Comparison of ENCODE assay signal across 8 cellular contexts in the genomic region with DNA sequence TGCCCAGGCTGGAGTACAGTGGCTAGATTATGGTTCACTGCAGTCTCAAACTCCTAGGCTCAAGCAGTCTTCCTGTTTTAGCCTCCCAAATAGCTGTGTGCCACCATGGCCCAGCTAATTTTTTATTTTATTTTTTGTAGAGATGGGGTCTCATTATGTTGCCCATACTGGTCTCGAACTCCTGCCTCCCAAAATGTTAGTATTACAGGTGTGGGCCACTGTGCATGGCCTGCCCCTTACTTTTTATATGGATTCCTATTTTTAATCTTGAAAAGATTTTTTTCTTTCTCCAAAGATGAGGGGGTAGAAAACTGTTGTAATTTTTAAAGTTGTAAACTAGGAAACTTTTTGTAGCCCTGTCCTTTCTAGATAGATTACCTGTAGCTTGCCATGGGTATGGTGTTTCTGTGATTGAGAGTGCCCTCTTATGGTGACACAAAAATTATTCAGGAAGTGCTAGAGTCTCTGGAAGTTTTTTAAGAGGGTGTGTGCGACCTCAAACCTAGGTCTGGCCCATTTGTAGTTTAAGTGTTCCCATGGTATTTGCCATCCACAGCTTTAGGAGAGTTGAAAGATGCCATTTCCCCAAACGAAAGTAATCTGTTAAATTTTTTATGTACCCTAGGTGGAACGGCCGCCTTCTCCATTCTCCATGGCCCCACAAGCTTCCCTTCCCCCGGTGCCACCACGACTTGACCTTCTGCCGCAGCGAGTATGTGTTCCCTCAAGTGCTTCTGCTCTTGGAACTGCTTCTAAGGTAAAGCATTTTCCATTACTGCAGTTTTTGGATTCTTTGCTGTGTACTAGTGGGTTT. TPM values are rescaled to one million over a fixed set of nuclear protein-coding genes. Genes with fewer than 3 reads are reported as not detected.
DNase-seq lines count a peak whose midpoint lies in the region; ATAC-seq and TF ChIP-seq lines count a peak whose summit lies in the region.

No MANE protein-coding gene starts in this region.

- peak overlapping the region; percentile 48 for H3K27ac Mint-ChIP-seq in activated CD4-positive, alpha-beta T cell treated with anti-CD3 and anti-CD28 coated beads, Interleukin-2, amount 10 ng/mL, durations not matched to agents 24 days and 14 days

- H3K36me3 Mint-ChIP-seq in activated CD4-positive, alpha-beta T cell treated with anti-CD3 and anti-CD28 coated beads, Interleukin-2, amount 10 ng/mL, durations not matched to agents 24 days and 14 days (ENCODE audit: low read depth) = peaks cover 40% of the 10 kb centered on the region

- intact Hi-C loops in activated CD4-positive, alpha-beta T cell treated with anti-CD3 and anti-CD28 coated beads, Interleukin-2, amount 10 ng/mL, durations not matched to agents 24 days and 14 days (cut with micrococcal nuclease) = loop anchor here (1.0 kb wide), 1 partner anchor 77 kb away; no protein-coding TSS in a partner anchor
- intact Hi-C loops in prostate gland (cut with DNase I) = loop anchor here (5.0 kb wide), 1 partner anchor 77 kb away; a partner anchor contains a TSS

- 70% methylated on average over 9 of the region's 9 CpGs for WGBS in prostate gland

- no peaks in the 10 kb centered on the region for H3K27me3 Mint-ChIP-seq in activated CD4-positive, alpha-beta T cell treated with anti-CD3 and anti-CD28 coated beads, Interleukin-2, amount 10 ng/mL, durations not matched to agents 24 days and 14 days

- peaks cover 26% of the 10 kb centered on the region for H3K4me1 Mint-ChIP-seq in activated CD4-positive, alpha-beta T cell treated with anti-CD3 and anti-CD28 coated beads, Interleukin-2, amount 10 ng/mL, durations not matched to agents 24 days and 14 days

- no peak overlapping the region for H3K4me3 Mint-ChIP-seq in activated CD4-positive, alpha-beta T cell treated with anti-CD3 and anti-CD28 coated beads, Interleukin-2, amount 10 ng/mL, durations not matched to agents 24 days and 14 days

- H3K4me1 ChIP-seq in prostate gland (replicated peaks) = no peaks in the 10 kb centered on the region

- H3K36me3 ChIP-seq in prostate gland = no peaks in the 10 kb centered on the region

- no peak overlapping the region for H3K27ac ChIP-seq in prostate gland

- H3K9me3 Mint-ChIP-seq in activated CD4-positive, alpha-beta T cell treated with anti-CD3 and anti-CD28 coated beads, Interleukin-2, amount 10 ng/mL, durations not matched to agents 24 days and 14 days = no peaks in the 10 kb centered on the region

- peak; percentile 78 for DNase-seq in activated CD4-positive, alpha-beta T cell treated with anti-CD3 and anti-CD28 coated beads, Interleukin-2, amount 10 ng/mL, durations not matched to agents 24 days and 14 days
- DNase-seq in activated CD4-positive, alpha-beta T cell treated with anti-CD3 and anti-CD28 coated beads, Interleukin-2, amount 50 U/mL, for 4 hours = no peak
- DNase-seq in HT-29 (ENCODE audit: low spot score) (peak; percentile 67), SKM-1 treated with dmso at 0.1 percent for 144 hours (lab: John Stamatoyannopoulos, UW; ENCODE audit: unreplicated experiment) (peak; percentile 3), fibroblast of mammary gland (ENCODE audit: low read depth) (peak; percentile 51), prostate gland (ENCODE audit: low spot score) (no peak)

- no peak for TF ChIP-seq POLR2A in prostate gland (IDR thresholded peaks at IDR 0.05)

- H3K27me3 ChIP-seq in prostate gland (replicated peaks; ENCODE audit: insufficient read depth) = no peaks in the 10 kb centered on the region

- H3K4me3 ChIP-seq in fibroblast of mammary gland (ENCODE audit: control insufficient read depth, low read depth, low read length) = no peak overlapping the region
- H3K4me3 ChIP-seq in prostate gland = no peak overlapping the region

- no peaks in the 10 kb centered on the region for H3K9me3 ChIP-seq in prostate gland

- ATAC-seq in HG03520 (IDR thresholded peaks at IDR 0.05; ENCODE audit: unreplicated experiment) (no peak), HG02588 (IDR thresholded peaks at IDR 0.05; ENCODE audit: unreplicated experiment) (no peak)

- TF ChIP-seq CTCF in fibroblast of mammary gland (conservative IDR thresholded peaks at IDR 0.05; ENCODE audit: control insufficient read depth, insufficient read depth, low read depth, low read length) (peak; percentile 46), prostate gland (IDR thresholded peaks at IDR 0.05) (peak in 3 of 4 experiments; percentile 31 to 44 (median 42))

RNA-seq across cellular contexts. Expression of a gene that starts 32.4 kb away (rescaled TPM):
- 7.5 and 8.1 TPM in 2 replicates for total RNA-seq in activated CD4-positive, alpha-beta T cell treated with anti-CD3 and anti-CD28 coated beads, Interleukin-2, amount 10 ng/mL, durations not matched to agents 24 days and 14 days
- total RNA-seq in HT-29 (2014; rRNA removed; shearing (Covaris generic)) = 6.4 and 9.9 TPM in 2 replicates
- 100 to 1,000 TPM; 156 to 292 TPM for total RNA-seq in prostate gland

RNA-seq across cellular contexts. Expression of a gene that starts 49.8 kb away (rescaled TPM):
- 26.5 and 26.8 TPM in 2 replicates for total RNA-seq in activated CD4-positive, alpha-beta T cell treated with anti-CD3 and anti-CD28 coated beads, Interleukin-2, amount 10 ng/mL, durations not matched to agents 24 days and 14 days
- 13.3 and 14.8 TPM in 2 replicates for total RNA-seq in HT-29 (2014; rRNA removed; shearing (Covaris generic))
- 10 to 100 TPM; 17.6 to 34.2 TPM for total RNA-seq in prostate gland

RNA-seq across cellular contexts. Expression of a gene that starts 56.1 kb away (rescaled TPM):
- not detected in 2 replicates for total RNA-seq in activated CD4-positive, alpha-beta T cell treated with anti-CD3 and anti-CD28 coated beads, Interleukin-2, amount 10 ng/mL, durations not matched to agents 24 days and 14 days
- 0.47 and 0.56 TPM in 2 replicates for total RNA-seq in HT-29 (2014; rRNA removed; shearing (Covaris generic))
- total RNA-seq in prostate gland = 10 to 100 TPM; 15.3 to 20.2 TPM

Comparison
In these comparisons a context has a peak if more than half of its experiments do, and no peak if none do; other contexts are left out.
1. DNase-seq: peak in activated CD4-positive, alpha-beta T cell treated with anti-CD3 and anti-CD28 coated beads, Interleukin-2, amount 10 ng/mL, durations not matched to agents 24 days and 14 days (single experiment), HT-29 (single experiment), SKM-1 treated with dmso at 0.1 percent for 144 hours (single experiment) and fibroblast of mammary gland (single experiment); none in activated CD4-positive, alpha-beta T cell treated with anti-CD3 and anti-CD28 coated beads, Interleukin-2, amount 50 U/mL, for 4 hours (0 of 2) and prostate gland (single experiment).
2. RNA of a gene that starts 32.4 kb away (total RNA-seq): 156 to 292 TPM in prostate gland; 6.4 to 9.9 TPM in HT-29 and 7.5 to 8.1 TPM in activated CD4-positive, alpha-beta T cell treated with anti-CD3 and anti-CD28 coated beads, Interleukin-2, amount 10 ng/mL, durations not matched to agents 24 days and 14 days; every median in the first group is over 10 times any median in the second.
3. RNA of a gene that starts 56.1 kb away (total RNA-seq): 15.3 to 20.2 TPM in prostate gland; 0.47 to 0.56 TPM in HT-29 and not detected in activated CD4-positive, alpha-beta T cell treated with anti-CD3 and anti-CD28 coated beads, Interleukin-2, amount 10 ng/mL, durations not matched to agents 24 days and 14 days; every median in the first group is over 10 times any median in the second.